Comparison of ENCODE assay signal across 10 cellular contexts in the genomic region with DNA sequence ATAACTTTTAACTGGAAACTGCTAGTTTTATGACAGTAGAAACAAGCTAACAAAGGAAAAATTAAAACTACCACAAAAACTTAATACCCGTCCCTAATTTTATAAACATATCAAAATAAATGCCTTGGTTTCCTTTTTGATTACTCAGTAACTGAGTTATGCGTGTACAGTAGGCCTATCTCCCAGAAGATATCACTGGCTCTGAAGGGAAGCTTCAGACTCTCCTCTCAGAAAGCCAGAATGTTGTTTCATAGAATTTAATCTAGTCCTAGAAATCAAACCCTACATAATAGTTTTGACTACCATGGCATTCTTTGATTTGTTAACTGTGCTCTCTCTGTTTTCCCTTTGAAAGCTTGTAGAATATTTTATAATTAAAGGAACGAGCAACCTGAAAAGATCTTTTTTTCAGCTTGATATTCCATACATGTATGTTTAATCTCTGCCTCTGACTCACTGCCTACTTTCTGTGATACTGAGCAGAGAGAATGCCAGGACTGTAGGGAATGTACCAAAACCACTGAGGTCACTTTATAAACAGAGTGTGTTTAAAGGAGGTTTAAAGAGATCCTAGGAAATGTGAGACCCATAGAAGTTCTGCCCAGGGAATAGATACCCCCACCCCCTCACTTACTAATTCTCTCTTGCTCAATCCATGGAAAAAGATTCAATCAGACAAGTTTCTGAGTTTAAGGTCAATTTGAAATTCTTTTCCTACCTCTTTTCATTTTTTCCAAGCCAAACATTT.
DNase-seq lines count a peak whose midpoint lies in the region; ATAC-seq and TF ChIP-seq lines count a peak whose summit lies in the region.
"Had no signal": no experiment of that assay in that cellular context is flagged by ENCODE, and none has a peak within 500 bp of the region (broad histone marks: within the 10 kb centered on the region; RNA-seq: fewer than 3 reads in every experiment).

No MANE protein-coding gene starts in this region.

- peak overlapping the region; percentile 61 for H3K4me3 ChIP-seq in adipocyte (ENCODE audit: low read length)
- no peak overlapping the region for H3K4me3 ChIP-seq in heart right ventricle
- H3K4me3 ChIP-seq in rectal smooth muscle tissue (ENCODE audit: low read length), result no peak overlapping the region

- H3K9me3 Mint-ChIP-seq in activated naive CD4-positive, alpha-beta T cell treated with anti-CD3 and anti-CD28 coated beads, Interleukin-2, amount 10 ng/mL, durations not matched to agents 7 days and 5 days, result peaks cover 2% of the 10 kb centered on the region

- peak in 7 of 8 donors; percentile 38 to 86 (median 75) for ATAC-seq in heart right ventricle
- no peak for ATAC-seq in GM18870 (IDR thresholded peaks at IDR 0.05; ENCODE audit: unreplicated experiment)

- H3K4me1 Mint-ChIP-seq in activated naive CD4-positive, alpha-beta T cell treated with anti-CD3 and anti-CD28 coated beads, Interleukin-2, amount 10 ng/mL, durations not matched to agents 7 days and 5 days, result no peaks in the 10 kb centered on the region

- H3K9ac ChIP-seq in adipocyte (ENCODE audit: low read length) (peak overlapping the region; percentile 77), rectal smooth muscle tissue (ENCODE audit: low read length) (no peak overlapping the region)

- no peaks in the 10 kb centered on the region for H3K27me3 Mint-ChIP-seq in activated naive CD4-positive, alpha-beta T cell treated with anti-CD3 and anti-CD28 coated beads, Interleukin-2, amount 10 ng/mL, durations not matched to agents 7 days and 5 days

- peak; percentile 80 for DNase-seq in GM03348 (ENCODE audit: low spot score)
- peak; percentile 96 for DNase-seq in adipocyte (ENCODE audit: low read depth)
- no peak for DNase-seq in heart right ventricle
- no peak for DNase-seq in middle frontal gyrus (ENCODE audit: extremely low spot score, low spot score)
- no peak for DNase-seq in activated T-cell treated with anti-CD3 and anti-CD28 coated beads, Interleukin-2, amount 50 U/mL, for 48 hours
- no peak for DNase-seq in activated naive CD4-positive, alpha-beta T cell treated with anti-CD3 and anti-CD28 coated beads, Interleukin-2, amount 10 ng/mL, durations not matched to agents 7 days and 5 days
- DNase-seq: head of caudate nucleus, NCI-H1436 treated with DMSO at 0.1 percent for 48 hours had no signal

- no peak overlapping the region for H3K4me3 Mint-ChIP-seq in activated naive CD4-positive, alpha-beta T cell treated with anti-CD3 and anti-CD28 coated beads, Interleukin-2, amount 10 ng/mL, durations not matched to agents 7 days and 5 days

- H3K36me3 Mint-ChIP-seq in activated naive CD4-positive, alpha-beta T cell treated with anti-CD3 and anti-CD28 coated beads, Interleukin-2, amount 10 ng/mL, durations not matched to agents 7 days and 5 days, result no peaks in the 10 kb centered on the region

- H3K4me1 ChIP-seq in adipocyte (ENCODE audit: control insufficient read depth, insufficient read depth, low read length) (peaks cover 29% of the 10 kb centered on the region), heart right ventricle (peaks cover 3 to 50% (median 25%) of the 10 kb centered on the region in 9 donors), rectal smooth muscle tissue (ENCODE audit: control insufficient read depth, insufficient read depth, low read length) (peaks cover 5% of the 10 kb centered on the region)

- H3K36me3 ChIP-seq in adipocyte (ENCODE audit: control insufficient read depth, insufficient read depth, low read length, severe bottlenecking), result no peaks in the 10 kb centered on the region
- H3K36me3 ChIP-seq in heart right ventricle, result no peaks in the 10 kb centered on the region
- H3K36me3 ChIP-seq in rectal smooth muscle tissue (ENCODE audit: control insufficient read depth, insufficient read depth, low read length), result no peaks in the 10 kb centered on the region

- intact Hi-C loops in heart right ventricle (cut with DNase I), result no loop called here

- no peak overlapping the region for H3K27ac Mint-ChIP-seq in activated naive CD4-positive, alpha-beta T cell treated with anti-CD3 and anti-CD28 coated beads, Interleukin-2, amount 10 ng/mL, durations not matched to agents 7 days and 5 days

- no peaks in the 10 kb centered on the region for H3K27me3 ChIP-seq in adipocyte (replicated peaks; ENCODE audit: control insufficient read depth, insufficient read depth, low read length)
- no peaks in the 10 kb centered on the region for H3K27me3 ChIP-seq in heart right ventricle
- no peaks in the 10 kb centered on the region for H3K27me3 ChIP-seq in rectal smooth muscle tissue (ENCODE audit: control insufficient read depth, insufficient read depth, low read length)

- H3K9me3 ChIP-seq in adipocyte (ENCODE audit: control insufficient read depth, low read length), result no peaks in the 10 kb centered on the region
- H3K9me3 ChIP-seq in heart right ventricle, result no peaks in the 10 kb centered on the region

- TF ChIP-seq CTCF in heart right ventricle (IDR thresholded peaks at IDR 0.05), result no peak

- H3K27ac ChIP-seq in heart right ventricle (peak overlapping the region in 7 of 10 donors; percentile 10 to 70 (median 67)), rectal smooth muscle tissue (ENCODE audit: low read depth, low read length) (peak overlapping the region; percentile 51)

- 23 to 37% methylated on average over 3 of the region's 3 CpGs for WGBS in heart right ventricle, 2 donors

- CTCF ChIA-PET in activated naive CD4-positive, alpha-beta T cell treated with anti-CD3 and anti-CD28 coated beads, Interleukin-2, amount 10 ng/mL, durations not matched to agents 7 days and 5 days (lab: Charles Lee), result no interaction called here

Comparison
In these comparisons a context has a peak if more than half of its experiments do, and no peak if none do; other contexts are left out.
1. DNase-seq: peak in GM03348 (single experiment) and adipocyte (single experiment); none in heart right ventricle (0 of 2), middle frontal gyrus (single experiment), activated T-cell treated with anti-CD3 and anti-CD28 coated beads, Interleukin-2, amount 50 U/mL, for 48 hours (0 of 2) and activated naive CD4-positive, alpha-beta T cell treated with anti-CD3 and anti-CD28 coated beads, Interleukin-2, amount 10 ng/mL, durations not matched to agents 7 days and 5 days (single experiment).